In the genomic region with DNA sequence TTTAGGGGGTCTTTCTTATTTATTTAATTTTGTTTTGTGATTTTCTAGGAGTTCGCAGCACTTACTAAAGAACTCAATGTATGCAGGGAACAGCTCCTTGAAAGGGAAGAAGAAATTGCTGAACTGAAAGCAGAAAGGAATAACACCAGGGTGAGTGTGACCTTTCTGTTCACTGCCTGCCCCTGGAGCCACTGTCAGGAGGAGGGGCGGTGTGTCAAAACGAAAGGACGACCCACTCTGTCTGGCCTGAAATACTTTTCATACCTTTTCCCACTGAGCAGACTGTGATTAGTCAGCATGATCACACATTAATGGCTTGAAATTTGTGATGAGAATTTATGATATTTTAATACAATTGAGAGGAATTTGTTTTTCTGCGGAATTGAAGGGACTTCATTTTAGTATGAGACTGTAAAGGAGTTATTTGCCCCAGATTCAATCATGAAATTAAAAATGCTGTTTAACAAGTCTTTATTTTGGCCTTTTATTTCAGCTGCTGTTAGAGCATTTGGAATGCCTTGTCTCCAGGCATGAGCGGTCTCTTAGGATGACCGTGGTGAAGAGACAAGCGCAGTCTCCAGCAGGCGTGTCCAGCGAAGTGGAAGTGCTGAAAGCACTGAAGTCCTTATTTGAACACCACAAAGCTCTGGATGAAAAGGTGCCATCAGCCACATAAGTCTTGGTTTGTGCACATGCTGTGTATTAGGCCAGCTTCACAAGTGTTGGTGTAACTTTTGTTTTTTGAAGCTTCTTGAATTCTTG, we compare ENCODE assay signal across 9 cellular contexts. TPM values are rescaled to one million over a fixed set of nuclear protein-coding genes. Genes with fewer than 3 reads are reported as not detected.
DNase-seq lines count a peak whose midpoint lies in the region; ATAC-seq and TF ChIP-seq lines count a peak whose summit lies in the region.
"Had no signal": no experiment of that assay in that cellular context is flagged by ENCODE, and none has a peak within 500 bp of the region (broad histone marks: within the 10 kb centered on the region; RNA-seq: fewer than 3 reads in every experiment).

No MANE protein-coding gene starts in this region.

- H3K27me3 ChIP-seq in cardiac muscle cell (no peaks in the 10 kb centered on the region), hepatocyte (no peaks in the 10 kb centered on the region)

- no peak overlapping the region for H3K4me3 Mint-ChIP-seq in immature natural killer cell

- no peak overlapping the region for H2AFZ ChIP-seq in hepatocyte

- no peak overlapping the region for H3K4me2 ChIP-seq in hepatocyte

- H3K36me3 ChIP-seq in cardiac muscle cell = peaks cover 32% of the 10 kb centered on the region
- no peaks in the 10 kb centered on the region for H3K36me3 ChIP-seq in hepatocyte (replicated peaks; ENCODE audit: insufficient read depth, low read depth)

- TF ChIP-seq CTCF in cardiac muscle cell (IDR thresholded peaks at IDR 0.05; ENCODE audit: low read depth, low read length) = no peak
- no peak for TF ChIP-seq CTCF in hepatocyte (IDR thresholded peaks at IDR 0.05; ENCODE audit: poor library complexity)
- TF ChIP-seq CTCF in lower leg skin (IDR thresholded peaks at IDR 0.05) = no peak

- H3K9me3 ChIP-seq in cardiac muscle cell (ENCODE audit: low read depth) = no peaks in the 10 kb centered on the region
- H3K9me3 ChIP-seq in hepatocyte (ENCODE audit: low read depth) = no peaks in the 10 kb centered on the region

- H3K27ac ChIP-seq in cardiac muscle cell = peak overlapping the region; percentile 72
- peak overlapping the region; percentile 49 for H3K27ac ChIP-seq in hepatocyte
- H3K27ac ChIP-seq in substantia nigra (ENCODE audit: low read depth, low read length, poor library complexity, severe bottlenecking) = peak overlapping the region; percentile 28

- H3K36me3 Mint-ChIP-seq in immature natural killer cell = peaks cover 43 to 52% (median 43%) of the 10 kb centered on the region in 3 donors

- no peak for TF ChIP-seq POLR2A in lower leg skin (IDR thresholded peaks at IDR 0.05)

- peaks cover 0 to 2% (median 0%) of the 10 kb centered on the region in 3 donors for H3K27me3 Mint-ChIP-seq in immature natural killer cell (ENCODE audit: low read depth in 3 of 3)

- ATAC-seq in Right ventricle myocardium inferior = no peak
- peak; percentile 65 for ATAC-seq in HG03045 (IDR thresholded peaks at IDR 0.05; ENCODE audit: unreplicated experiment)

- no peaks in the 10 kb centered on the region for H3K9me2 ChIP-seq in hepatocyte (replicated peaks; ENCODE audit: insufficient read depth)

- intact Hi-C loops in Right ventricle myocardium inferior (cut with DNase I) (no loop called here), lower leg skin (cut with DNase I; ENCODE audit: low total_unique reads) (no loop called here)

- H4K20me1 ChIP-seq in hepatocyte (ENCODE audit: insufficient read depth, poor library complexity, severe bottlenecking) = peaks cover 3% of the 10 kb centered on the region

- peak; percentile 23 to 40 for DNase-seq in cardiac muscle cell (ENCODE audit: low read depth in 1 of 2, low spot score in 1 of 2)
- DNase-seq in Right ventricle myocardium inferior (ENCODE audit: missing footprints) = no peak
- DNase-seq in hepatocyte (ENCODE audit: low spot score) = no peak
- DNase-seq in substantia nigra (lab: John Stamatoyannopoulos, UW) = no peak
- no peak for DNase-seq in immature natural killer cell
- DNase-seq in lower leg skin (ENCODE audit: low spot score in 2 of 2) = no peak
- DNase-seq in UCSD-AML1 (lab: John Stamatoyannopoulos, UW; ENCODE audit: unreplicated experiment) = no peak
- DNase-seq: stimulated activated CD4-positive, alpha-beta T cell treated with anti-CD3 and anti-CD28 coated beads, Interleukin-2, amount 100 ng/mL, for 24 hours had no signal

- peaks cover 21% of the 10 kb centered on the region for H3K79me2 ChIP-seq in hepatocyte

- H3K9me3 Mint-ChIP-seq in immature natural killer cell = no peaks in the 10 kb centered on the region

- H3K4me3 ChIP-seq in cardiac muscle cell = no peak overlapping the region
- no peak overlapping the region for H3K4me3 ChIP-seq in hepatocyte
- no peak overlapping the region for H3K4me3 ChIP-seq in lower leg skin (ENCODE audit: low read depth, poor library complexity, severe bottlenecking)

- H3K27ac Mint-ChIP-seq in immature natural killer cell = no peak overlapping the region

- peaks cover 1 to 6% of the 10 kb centered on the region in 2 donors for H3K4me1 Mint-ChIP-seq in immature natural killer cell

- H3K4me1 ChIP-seq in cardiac muscle cell (ENCODE audit: low read depth) = peaks cover 32% of the 10 kb centered on the region
- no peaks in the 10 kb centered on the region for H3K4me1 ChIP-seq in hepatocyte (ENCODE audit: insufficient read depth)

- 84% methylated on average over 10 of the region's 10 CpGs for WGBS in hepatocyte (ENCODE audit: low lambda C conversion rate, missing lambda C conversion rate)
- 86 to 87% methylated on average over 10 of the region's 10 CpGs for WGBS in lower leg skin, 2 donors

RNA-seq across cellular contexts. Expression of gene PPFIA1, which starts 54.0 kb away (rescaled TPM):
- total RNA-seq in cardiac muscle cell (33.9 and 48.1 TPM in 2 replicates), Right ventricle myocardium inferior (43.8 TPM), hepatocyte (39.6 and 58.4 TPM in 2 replicates), lower leg skin (10 to 100 TPM; 31.9 to 61.7 (median 48.5) TPM)
- polyA plus RNA-seq in cardiac muscle cell (34.1 and 47.4 TPM in 2 replicates), hepatocyte (36.0 and 36.2 TPM in 2 replicates), immature natural killer cell (10 to 100 TPM in 1 of 3 donors, 1 to 10 TPM in 2; 4.6 to 13.4 (median 6.3) TPM)

Comparison
In these comparisons a context has a peak if more than half of its experiments do, and no peak if none do; other contexts are left out.
1. DNase-seq: peak in cardiac muscle cell (2 of 2); none in Right ventricle myocardium inferior (single experiment), hepatocyte (single experiment), substantia nigra (0 of 49), immature natural killer cell (0 of 3), lower leg skin (0 of 2) and UCSD-AML1 (single experiment).
2. Peak in every context shown above with its lines, with median percentiles within 50 percentile points of each other: H3K27ac ChIP-seq.